In the genomic region with DNA sequence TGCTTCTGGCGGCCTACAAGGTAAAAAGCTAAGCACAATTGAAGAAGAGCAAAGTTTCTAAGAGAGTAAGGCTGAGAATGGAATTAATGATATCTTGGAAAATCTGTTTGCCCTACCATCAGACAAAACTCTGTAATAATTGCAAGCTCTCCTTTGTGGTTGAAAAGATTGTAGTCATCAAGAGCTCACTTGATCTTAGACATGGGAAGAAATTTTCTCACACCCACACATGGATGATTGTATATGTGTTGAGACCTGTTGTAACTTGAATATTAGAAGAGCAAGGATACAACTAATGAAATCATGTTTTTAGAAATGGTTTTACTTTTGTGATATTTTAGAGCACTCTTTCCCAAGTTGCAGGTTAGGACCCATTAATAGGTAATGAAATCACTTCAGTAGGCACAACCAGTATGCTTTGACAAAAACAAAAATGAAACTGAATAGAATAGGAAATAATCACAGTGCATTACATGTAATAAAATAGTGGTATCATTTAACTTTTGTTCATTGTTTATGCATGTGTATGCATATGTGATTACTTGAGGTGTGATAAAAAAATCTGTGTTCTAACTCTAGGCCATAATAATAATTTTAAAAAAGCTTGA, we compare ENCODE assay signal across 10 cellular contexts. TPM values are rescaled to one million over a fixed set of nuclear protein-coding genes. Genes with fewer than 3 reads are reported as not detected.
DNase-seq lines count a peak whose midpoint lies in the region; ATAC-seq and TF ChIP-seq lines count a peak whose summit lies in the region.
"Had no signal": no experiment of that assay in that cellular context is flagged by ENCODE, and none has a peak within 500 bp of the region (broad histone marks: within the 10 kb centered on the region; RNA-seq: fewer than 3 reads in every experiment).

No MANE protein-coding gene starts in this region.

- H3K4me3 Mint-ChIP-seq in natural killer cell = peak overlapping the region; percentile 43
- H3K4me3 Mint-ChIP-seq in natural killer cell treated with Interleukin-12 subunit alpha and Interleukin-12 subunit beta and Interleukin-15 and Interleukin-18, amount 100 ng/mL, for 72 hours = no peak overlapping the region

- TF ChIP-seq CTCF in natural killer cell (IDR thresholded peaks at IDR 0.05) (no peak), A673 (conservative IDR thresholded peaks at IDR 0.05; ENCODE audit: low read depth, low read length) (no peak)

- ATAC-seq in natural killer cell = peak in 2 of 3 donors; percentile 35 to 46
- ATAC-seq in natural killer cell treated with Interleukin-12 subunit alpha and Interleukin-12 subunit beta and Interleukin-15 and Interleukin-18, amount 100 ng/mL, for 72 hours = no peak
- ATAC-seq in HG03432 (IDR thresholded peaks at IDR 0.05; ENCODE audit: unreplicated experiment) = peak; percentile 56
- ATAC-seq in esophagus mucosa = peak; percentile 90
- ATAC-seq: gastroesophageal sphincter had no signal

- no peaks in the 10 kb centered on the region for H3K36me3 ChIP-seq in A673 (ENCODE audit: insufficient read depth, low read length, poor library complexity, severe bottlenecking)
- H3K36me3 ChIP-seq: BLaER1, gastroesophageal sphincter had no signal

- CTCF ChIA-PET in A673 (lab: Charles Lee) = no interaction called here

- no peaks in the 10 kb centered on the region for H3K9me3 Mint-ChIP-seq in natural killer cell
- H3K9me3 Mint-ChIP-seq in natural killer cell treated with Interleukin-12 subunit alpha and Interleukin-12 subunit beta and Interleukin-15 and Interleukin-18, amount 100 ng/mL, for 72 hours = no peaks in the 10 kb centered on the region

- H3K27ac Mint-ChIP-seq in natural killer cell = peak overlapping the region; percentile 51 to 60
- H3K27ac Mint-ChIP-seq in natural killer cell treated with Interleukin-12 subunit alpha and Interleukin-12 subunit beta and Interleukin-15 and Interleukin-18, amount 100 ng/mL, for 72 hours = peak overlapping the region in 1 of 2 donors; percentile 23

- no peaks in the 10 kb centered on the region for H3K4me1 ChIP-seq in A673 (ENCODE audit: insufficient read depth, low read length, poor library complexity, severe bottlenecking)
- H3K4me1 ChIP-seq: BLaER1 had no signal

- no peaks in the 10 kb centered on the region for H3K27me3 ChIP-seq in A673 (replicated peaks; ENCODE audit: insufficient read depth, low read depth, low read length, poor library complexity)
- H3K27me3 ChIP-seq: BLaER1, gastroesophageal sphincter had no signal

- no TSS peak for BruUV-seq in A673 (replicated peaks; lab: Mats Ljungman, UMichigan)

- no peaks in the 10 kb centered on the region for H3K36me3 Mint-ChIP-seq in natural killer cell
- H3K36me3 Mint-ChIP-seq in natural killer cell treated with Interleukin-12 subunit alpha and Interleukin-12 subunit beta and Interleukin-15 and Interleukin-18, amount 100 ng/mL, for 72 hours = no peaks in the 10 kb centered on the region

- no peak for DNase-seq in natural killer cell
- DNase-seq in natural killer cell treated with Interleukin-12 subunit alpha and Interleukin-12 subunit beta and Interleukin-15 and Interleukin-18, amount 100 ng/mL, for 72 hours (ENCODE audit: low spot score) = no peak
- DNase-seq in NK-92 (lab: John Stamatoyannopoulos, UW; ENCODE audit: unreplicated experiment) = no peak
- DNase-seq in A673 (ENCODE audit: low spot score) = no peak
- no peak for DNase-seq in activated CD8-positive, alpha-beta memory T cell treated with anti-CD3 and anti-CD28 coated beads for 24 hours
- no peak for DNase-seq in stimulated activated CD4-positive, alpha-beta T cell treated with anti-CD3 and anti-CD28 coated beads, Interleukin-4, amount 100 ng/mL, for 4 hours

- intact Hi-C loops in natural killer cell (cut with micrococcal nuclease) (no loop called here), A673 (cut with micrococcal nuclease; ENCODE audit: unreplicated experiment) (no loop called here)

- peaks cover 40 to 43% of the 10 kb centered on the region in 2 donors for H3K4me1 Mint-ChIP-seq in natural killer cell
- H3K4me1 Mint-ChIP-seq in natural killer cell treated with Interleukin-12 subunit alpha and Interleukin-12 subunit beta and Interleukin-15 and Interleukin-18, amount 100 ng/mL, for 72 hours (ENCODE audit: low read depth in 2 of 2) = peaks cover 25 to 30% of the 10 kb centered on the region in 2 donors

- no peak overlapping the region for H3K4me3 ChIP-seq in A673 (ENCODE audit: low read depth, low read length, poor library complexity, severe bottlenecking)
- H3K4me3 ChIP-seq: BLaER1, gastroesophageal sphincter had no signal

- POLR2A ChIA-PET in A673 (lab: Charles Lee; ENCODE audit: low non-redundant PET) = no interaction called here

- H3K9me3 ChIP-seq in A673 (ENCODE audit: low read depth, low read length, poor library complexity, severe bottlenecking) = no peaks in the 10 kb centered on the region
- H3K9me3 ChIP-seq: BLaER1, gastroesophageal sphincter had no signal

- H3K27me3 Mint-ChIP-seq in natural killer cell (ENCODE audit: low read depth in 2 of 2) = no peaks in the 10 kb centered on the region
- H3K27me3 Mint-ChIP-seq in natural killer cell treated with Interleukin-12 subunit alpha and Interleukin-12 subunit beta and Interleukin-15 and Interleukin-18, amount 100 ng/mL, for 72 hours = no peaks in the 10 kb centered on the region

- H3K27ac ChIP-seq in A673 (ENCODE audit: low read depth, low read length, poor library complexity, severe bottlenecking) = no peak overlapping the region
- H3K27ac ChIP-seq: BLaER1, gastroesophageal sphincter had no signal

RNA-seq across cellular contexts. Expression of gene DCBLD1, which starts 14.0 kb away (rescaled TPM):
- total RNA-seq in natural killer cell = 10 to 100 TPM in 2 of 3 donors, 1 to 10 TPM in 1; 8.4 to 16.1 (median 13.0) TPM
- 10 to 100 TPM; 11.5 to 14.9 TPM for total RNA-seq in natural killer cell treated with Interleukin-12 subunit alpha and Interleukin-12 subunit beta and Interleukin-15 and Interleukin-18, amount 100 ng/mL, for 72 hours
- total RNA-seq in esophagus mucosa = 9.5 TPM
- 1.5 and 2.4 TPM in 2 replicates for total RNA-seq in A673 (2021)

Comparison
In these comparisons a context has a peak if more than half of its experiments do, and no peak if none do; other contexts are left out.
1. ATAC-seq: peak in natural killer cell (2 of 3), HG03432 (single experiment) and esophagus mucosa (single experiment); none in natural killer cell treated with Interleukin-12 subunit alpha and Interleukin-12 subunit beta and Interleukin-15 and Interleukin-18, amount 100 ng/mL, for 72 hours (0 of 2).